ENCODE assay signal across 1 cellular context in genomic region chr10:124736491-124737136, GRCh38.
TF ChIP-seq lines count a peak whose summit lies in the region.

No MANE protein-coding gene starts in this region.

TF ChIP-seq in HEK293, 187 proteins besides CTCF, POLR2A, EP300 and RAD21 (continued from another document):
- TF ChIP-seq ZNF239 (tag by site-specific recombination; IDR thresholded peaks at IDR 0.05) = no peak
- TF ChIP-seq ZFHX2 (tag by site-specific recombination; conservative IDR thresholded peaks at IDR 0.05) = peak; percentile 56; the same call in 1 of the 2 replicates
- no peak for TF ChIP-seq GLI2 (tag by site-specific recombination; IDR thresholded peaks at IDR 0.05; ENCODE audit: borderline replicate concordance, low read depth)
- no peak for TF ChIP-seq ZSCAN30 (tag by site-specific recombination; IDR thresholded peaks at IDR 0.05)
- TF ChIP-seq SCRT2 (tag by site-specific recombination; IDR thresholded peaks at IDR 0.05) = no peak
- TF ChIP-seq BCL6B (tag by site-specific recombination; IDR thresholded peaks at IDR 0.05) = no peak
- 0 out of 2 replicates have a peak, but pooled peaks have one; percentile 20 for TF ChIP-seq KLF1 (tag by site-specific recombination; IDR thresholded peaks at IDR 0.05)
- no peak for TF ChIP-seq SETDB1 (IDR thresholded peaks at IDR 0.05; ENCODE audit: insufficient read length, low read length)
- no peak for TF ChIP-seq ZNF544 (tag by site-specific recombination; IDR thresholded peaks at IDR 0.05)
- no peak for TF ChIP-seq ZBTB1 (tag by site-specific recombination; IDR thresholded peaks at IDR 0.05)
- TF ChIP-seq ZNF341 (tag by site-specific recombination; IDR thresholded peaks at IDR 0.05; ENCODE audit: low read depth) = 0 out of 2 replicates have a peak, but pooled peaks have one; percentile 13
